In the genomic region with DNA sequence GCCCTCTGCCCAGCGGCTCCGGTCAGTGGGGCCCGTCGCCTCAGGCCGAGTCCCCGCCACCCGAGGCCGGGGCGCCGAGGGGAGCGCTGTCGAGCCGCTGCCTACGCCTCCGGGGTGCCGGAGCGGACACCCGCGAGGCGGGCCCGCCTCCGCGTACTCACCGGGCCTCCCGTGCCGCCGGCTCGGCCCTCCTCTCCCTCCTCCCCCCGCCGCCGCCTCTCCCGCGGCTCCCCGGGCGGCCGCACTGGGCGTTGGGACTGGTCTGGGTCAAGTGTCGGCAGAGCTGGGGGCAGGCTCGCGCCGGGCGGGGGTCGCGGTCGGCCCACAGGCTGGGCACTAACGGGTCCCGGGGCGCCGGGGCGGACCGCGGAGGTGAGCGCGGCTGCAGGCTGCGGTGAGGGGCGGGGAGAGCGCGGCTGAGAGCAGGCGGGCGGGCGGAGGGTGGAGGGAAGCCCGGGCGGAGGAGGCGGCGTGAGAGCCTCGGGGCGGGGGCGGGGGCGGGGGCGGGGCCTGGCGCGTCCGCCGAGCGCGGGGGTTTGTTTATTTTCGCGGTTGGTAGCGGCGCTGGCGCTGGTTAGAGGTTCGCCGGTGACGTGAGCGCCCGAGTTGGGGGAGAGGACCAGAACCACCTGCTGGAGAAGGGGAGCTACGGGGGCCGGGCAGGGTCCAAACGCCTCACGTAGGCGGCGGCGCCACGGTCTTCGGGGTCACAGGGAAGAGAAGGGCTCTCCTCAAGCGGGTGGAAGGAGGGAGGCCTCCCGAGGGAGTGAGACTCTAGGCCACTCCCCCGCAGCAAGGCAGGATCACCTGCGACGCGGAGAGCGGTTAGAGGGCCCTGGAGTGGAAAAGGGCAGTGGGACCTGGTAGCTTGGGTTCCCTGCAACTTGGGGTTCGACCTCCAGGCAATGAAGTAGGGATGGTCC, we compare ENCODE assay signal across 8 cellular contexts. TPM values are rescaled to one million over a fixed set of nuclear protein-coding genes. Genes with fewer than 3 reads are reported as not detected.
DNase-seq lines count a peak whose midpoint lies in the region; ATAC-seq and TF ChIP-seq lines count a peak whose summit lies in the region.
"Not testable (repeated sequence)": the region's sequence is repeated elsewhere in the genome, so short reads cannot be mapped to it uniquely, and the experiment has no call there.

A gene (minus strand): TSS at position 414 of the 923 bp plus-strand sequence. CDS start 11,252 bp downstream, outside the sequence.

- H3K9ac ChIP-seq in adipocyte (ENCODE audit: low read length), result peak within 1 kb of the TSS; percentile 70

- not testable (repeated sequence) for H3K9me3 ChIP-seq in adipocyte (ENCODE audit: control insufficient read depth, low read length); thyroid gland

- POLR2A ChIA-PET in T-cell (lab: Charles Lee), result not testable (repeated sequence)

- not testable (repeated sequence) for H3K9me3 Mint-ChIP-seq in T-cell

- H3K4me3 ChIP-seq in GM12864 (ENCODE audit: low read depth, low read length) (peak within 1 kb of the TSS; percentile 73), adipocyte (ENCODE audit: low read length) (peak within 1 kb of the TSS; percentile 78), thyroid gland (replicated peaks in 1 of 3) (peak within 1 kb of the TSS; percentile 33 to 69 (median 46))

- peak; percentile 83 for ATAC-seq in HG02588 (IDR thresholded peaks at IDR 0.05; ENCODE audit: unreplicated experiment)
- ATAC-seq in T-cell (replicated peaks in 1 of 4), result peak; percentile 87 to 92 (median 90)
- peak; percentile 95 to 98 for ATAC-seq in left cardiac atrium

- not testable (repeated sequence) for H3K27me3 ChIP-seq in adipocyte (replicated peaks; ENCODE audit: control insufficient read depth, insufficient read depth, low read length); thyroid gland

- H3K27ac Mint-ChIP-seq in T-cell, result peak within 1 kb of the TSS; percentile 75 to 83

- H3K4me1 Mint-ChIP-seq in T-cell, result peaks cover 13 to 18% (median 16%) of the 10 kb centered on the region in 3 donors

- H3K4me1 ChIP-seq in adipocyte (ENCODE audit: control insufficient read depth, insufficient read depth, low read length); thyroid gland: not testable (repeated sequence)

- not testable (repeated sequence) for H3K36me3 ChIP-seq in adipocyte (ENCODE audit: control insufficient read depth, insufficient read depth, low read length, severe bottlenecking); thyroid gland

- WGBS in thyroid gland, 2 donors, result 1 to 5% methylated on average over 12 to 14 of the region's 103 CpGs

- DNase-seq in GM12864 (ENCODE audit: low read depth) (peak; percentile 27), NCI-H1092 treated with DMSO at 0.1 percent for 48 hours (lab: John Stamatoyannopoulos, UW) (peak; percentile 82), T-cell (peak; percentile 71 to 91 (median 82)), adipocyte (ENCODE audit: low read depth) (peak; percentile 74), left cardiac atrium (peak; percentile 81), pons (ENCODE audit: low spot score) (peak; percentile 52), thyroid gland (peak; percentile 85 to 89)

- CTCF ChIA-PET in T-cell (lab: Charles Lee), result not testable (repeated sequence)

- peak; percentile 24 for TF ChIP-seq CTCF in GM12864 (IDR thresholded peaks at IDR 0.05; ENCODE audit: low read depth, low read length, missing control alignments)
- peak in 3 of 6 experiments; percentile 21 to 40 (median 27) for TF ChIP-seq CTCF in thyroid gland (IDR thresholded peaks at IDR 0.05)

- H3K4me3 Mint-ChIP-seq in T-cell, result peak within 1 kb of the TSS; percentile 79 to 85 (median 80)

- H3K27me3 Mint-ChIP-seq in T-cell, result not testable (repeated sequence)

- not testable (repeated sequence) for H3K36me3 Mint-ChIP-seq in T-cell

- intact Hi-C loops in left cardiac atrium (cut with DNase I); thyroid gland (cut with DNase I): not testable (repeated sequence)

- peak within 1 kb of the TSS; percentile 73 to 87 (median 86) for H3K27ac ChIP-seq in thyroid gland

- TF ChIP-seq POLR2A in thyroid gland (IDR thresholded peaks at IDR 0.05), result peak in 1 of 2 donors; percentile 50

RNA-seq across cellular contexts. Expression of the gene that starts here (rescaled TPM):
- total RNA-seq in T-cell, result 10 to 100 TPM in 2 of 5 donors, 1 to 10 TPM in 3; 9.6 to 11.4 (median 9.9) TPM
- total RNA-seq in left cardiac atrium, result 10 to 100 TPM; 12.5 to 18.3 TPM
- 10 to 100 TPM; 15.5 to 24.3 (median 19.0) TPM for total RNA-seq in thyroid gland

Comparison
In these comparisons a context has a peak if more than half of its experiments do, and no peak if none do; other contexts are left out.
1. Peak in every context shown above with its lines: DNase-seq, ATAC-seq, H3K4me3 ChIP-seq and H3K27ac ChIP-seq.
2. DNase-seq: peak in every context shown above with its lines; median percentile 87 in thyroid gland; 82 in T-cell; 82 in NCI-H1092 treated with DMSO at 0.1 percent for 48 hours; 81 in left cardiac atrium; 74 in adipocyte; 52 in pons; 27 in GM12864.